ENCODE assay signal across 8 cellular contexts in genomic region chr5:54249210-54250028, GRCh38.
DNase-seq lines count a peak whose midpoint lies in the region; ATAC-seq, FAIRE-seq and TF ChIP-seq lines count a peak whose summit lies in the region.

No MANE protein-coding gene starts in this region.

- H3K9ac ChIP-seq in K562 (ENCODE audit: insufficient read depth in 1 of 2, low read depth in 2 of 2, low read length in 2 of 2): no peak overlapping the region
- no peak overlapping the region for H3K9ac ChIP-seq in endodermal cell (ENCODE audit: extremely low read depth, low read length, poor library complexity, severe bottlenecking)

- H3K27ac Mint-ChIP-seq in natural killer cell: no peak overlapping the region
- H3K27ac Mint-ChIP-seq in natural killer cell treated with Interleukin-12 subunit alpha and Interleukin-12 subunit beta and Interleukin-15 and Interleukin-18, amount 100 ng/mL, for 72 hours: no peak overlapping the region
- no peak overlapping the region for H3K27ac Mint-ChIP-seq in endodermal cell

- H3K4me2 ChIP-seq in K562 (ENCODE audit: insufficient read depth, low read length): no peak overlapping the region

- no TSS peak for BruUV-seq in K562 (replicated peaks; lab: Mats Ljungman, UMichigan)

- DNase-seq in natural killer cell (no peak), NCI-H226 (peak; percentile 66), K562 (ENCODE audit: extremely low read depth in 1 of 4, low spot score in 3 of 4) (peak; percentile 20 to 68 (median 38)), mesenteric fat pad (ENCODE audit: low spot score) (no peak), endodermal cell (no peak)
- DNase-seq in natural killer cell treated with Interleukin-12 subunit alpha and Interleukin-12 subunit beta and Interleukin-15 and Interleukin-18, amount 100 ng/mL, for 72 hours (ENCODE audit: low spot score): no peak
- DNase-seq in stimulated activated CD8-positive, alpha-beta memory T cell treated with anti-CD3 and anti-CD28 coated beads, Interleukin-4, amount 100 ng/mL, for 48 hours: peak; percentile 40

- H3K27me3 ChIP-seq in K562 (ENCODE audit: control insufficient read depth in 2 of 2, insufficient read depth in 2 of 2, low read length in 2 of 2): no peaks in the 10 kb centered on the region
- no peaks in the 10 kb centered on the region for H3K27me3 ChIP-seq in endodermal cell (ENCODE audit: control insufficient read depth, insufficient read depth, low read length, poor library complexity, severe bottlenecking)

- POLR2A ChIA-PET in K562 (lab: Yijun Ruan, JAX): interaction anchor here (1.3 kb wide), 1 partner anchor 61 kb away, joined by 4 read pairs; the partner anchor contains the start of gene ARL15

- no peaks in the 10 kb centered on the region for H3K36me3 Mint-ChIP-seq in natural killer cell
- H3K36me3 Mint-ChIP-seq in natural killer cell treated with Interleukin-12 subunit alpha and Interleukin-12 subunit beta and Interleukin-15 and Interleukin-18, amount 100 ng/mL, for 72 hours: no peaks in the 10 kb centered on the region
- H3K36me3 Mint-ChIP-seq in endodermal cell (ENCODE audit: low read depth): no peaks in the 10 kb centered on the region

- H4K20me1 ChIP-seq in K562 (replicated peaks; ENCODE audit: control insufficient read depth, insufficient read depth, low read length): no peaks in the 10 kb centered on the region

- CTCF ChIA-PET in K562 (lab: Yijun Ruan, JAX; ENCODE audit: low intra/inter-chr PET ratio): interaction anchor here (0.6 kb wide), 1 partner anchor 854 kb away, joined by 4 read pairs; no protein-coding TSS in a partner anchor

- H3K79me2 ChIP-seq in K562 (ENCODE audit: control insufficient read depth, insufficient read depth, low read length): peaks cover 99% of the 10 kb centered on the region

- peak; percentile 72 for FAIRE-seq in K562 (lab: Jason Lieb, UNC)

- H3K9me1 ChIP-seq in K562 (ENCODE audit: control insufficient read depth, insufficient read depth, low read length): no peaks in the 10 kb centered on the region

- TF ChIP-seq CTCF in natural killer cell (IDR thresholded peaks at IDR 0.05) (no peak), K562 (IDR thresholded peaks at IDR 0.05 in 2 of 3, conservative IDR thresholded peaks at IDR 0.05 in 1 of 3; ENCODE audit: insufficient read depth in 2 of 3, low read depth in 1 of 3, low read length in 3 of 3) (no peak), endodermal cell (conservative IDR thresholded peaks at IDR 0.05) (no peak)

- WGBS in K562 (ENCODE audit: insufficient coverage, low coverage, missing lambda C conversion rate): 0% methylated on average over 3 of the region's 4 CpGs
- WGBS in endodermal cell (ENCODE audit: insufficient coverage in 1 of 2, insufficient read length in 1 of 2), 2 experiments: 82 to 83% methylated on average over 4 of the region's 4 CpGs

- H3K27ac ChIP-seq in K562 (ENCODE audit: extremely low read depth, low read depth, low read length): peak overlapping the region; percentile 33; the same call in 1 of the 3 replicates
- no peak overlapping the region for H3K27ac ChIP-seq in endodermal cell (ENCODE audit: low read depth, low read length)

- H2AFZ ChIP-seq in K562 (ENCODE audit: low read depth, low read length): no peak overlapping the region

- H3K4me1 ChIP-seq in K562 (replicated peaks in 1 of 2; ENCODE audit: control insufficient read depth in 2 of 2, insufficient read depth in 2 of 2, low read length in 2 of 2) (peaks cover 8 to 24% of the 10 kb centered on the region in 2 experiments), endodermal cell (ENCODE audit: control insufficient read depth, insufficient read depth, low read length) (peaks cover 2% of the 10 kb centered on the region)

- peak in 2 of 3 donors; percentile 34 to 46 for ATAC-seq in natural killer cell
- ATAC-seq in natural killer cell treated with Interleukin-12 subunit alpha and Interleukin-12 subunit beta and Interleukin-15 and Interleukin-18, amount 100 ng/mL, for 72 hours: no peak
- peak; percentile 66 for ATAC-seq in K562
- no peak for ATAC-seq in HG02870 (IDR thresholded peaks at IDR 0.05; ENCODE audit: unreplicated experiment)

- no peak for TF ChIP-seq RAD21 in K562 (CRISPR knock-in tag; conservative IDR thresholded peaks at IDR 0.05 in 1 of 2, IDR thresholded peaks at IDR 0.05 in 1 of 2)

- intact Hi-C loops in natural killer cell (cut with micrococcal nuclease) (no loop called here), K562 (cut with micrococcal nuclease) (loop anchor here (10.0 kb wide), 1 partner anchor 595 kb away; no protein-coding TSS in a partner anchor)

- no peak overlapping the region for H3K4me3 ChIP-seq in K562
- H3K4me3 ChIP-seq in endodermal cell (ENCODE audit: low read length): no peak overlapping the region

- H3K9me3 Mint-ChIP-seq in natural killer cell (no peaks in the 10 kb centered on the region), endodermal cell (no peaks in the 10 kb centered on the region)
- H3K9me3 Mint-ChIP-seq in natural killer cell treated with Interleukin-12 subunit alpha and Interleukin-12 subunit beta and Interleukin-15 and Interleukin-18, amount 100 ng/mL, for 72 hours: no peaks in the 10 kb centered on the region

- H3K9me3 ChIP-seq in K562 (replicated peaks; ENCODE audit: control insufficient read depth, insufficient read depth, low read depth, low read length): no peaks in the 10 kb centered on the region
- no peaks in the 10 kb centered on the region for H3K9me3 ChIP-seq in endodermal cell (ENCODE audit: control insufficient read depth, low read length)

- TF ChIP-seq POLR2A in K562 (conservative IDR thresholded peaks at IDR 0.05): no peak

- H3K4me3 Mint-ChIP-seq in natural killer cell (no peak overlapping the region), endodermal cell (no peak overlapping the region)
- no peak overlapping the region for H3K4me3 Mint-ChIP-seq in natural killer cell treated with Interleukin-12 subunit alpha and Interleukin-12 subunit beta and Interleukin-15 and Interleukin-18, amount 100 ng/mL, for 72 hours

- in situ Hi-C loops in K562 (cut with MboI): loop anchor here (10.0 to 25.0 kb wide), 2 partner anchors 235 to 613 kb away; no protein-coding TSS in a partner anchor

- H3K4me1 Mint-ChIP-seq in natural killer cell: peaks cover 9 to 14% of the 10 kb centered on the region in 2 donors
- H3K4me1 Mint-ChIP-seq in natural killer cell treated with Interleukin-12 subunit alpha and Interleukin-12 subunit beta and Interleukin-15 and Interleukin-18, amount 100 ng/mL, for 72 hours (ENCODE audit: low read depth in 2 of 2): peaks cover 8 to 11% of the 10 kb centered on the region in 2 donors
- H3K4me1 Mint-ChIP-seq in endodermal cell: peaks cover 20% of the 10 kb centered on the region

- 0 out of 3 replicates have a peak, but pooled peaks cover 4% of the 10 kb centered on the region for H3K36me3 ChIP-seq in K562 (ENCODE audit: control insufficient read depth, insufficient read depth, low read length)
- H3K36me3 ChIP-seq in endodermal cell (ENCODE audit: control insufficient read depth, insufficient read depth, low read length): no peaks in the 10 kb centered on the region

- no peaks in the 10 kb centered on the region for H3K27me3 Mint-ChIP-seq in natural killer cell (ENCODE audit: low read depth in 2 of 2)
- H3K27me3 Mint-ChIP-seq in natural killer cell treated with Interleukin-12 subunit alpha and Interleukin-12 subunit beta and Interleukin-15 and Interleukin-18, amount 100 ng/mL, for 72 hours: no peaks in the 10 kb centered on the region
- no peaks in the 10 kb centered on the region for H3K27me3 Mint-ChIP-seq in endodermal cell (ENCODE audit: insufficient read depth)

- no peak for TF ChIP-seq EP300 in K562 (IDR thresholded peaks at IDR 0.05; ENCODE audit: low read length)

TF ChIP-seq in K562, 482 proteins besides CTCF, POLR2A, EP300 and RAD21 (continues in another document):
- TF ChIP-seq ATF2 (CRISPR knock-in tag; IDR thresholded peaks at IDR 0.05) (no peak), TEAD4 (IDR thresholded peaks at IDR 0.05; ENCODE audit: low read length) (no peak), TEAD4 (CRISPR knock-in tag; IDR thresholded peaks at IDR 0.05; ENCODE audit: borderline replicate concordance) (no peak), SPI1 (IDR thresholded peaks at IDR 0.05; ENCODE audit: borderline replicate concordance, low read depth, low read length) (peak; percentile 40; the same call in 1 of the 2 replicates), HDAC2 (IDR thresholded peaks at IDR 0.05) (no peak), POLR2AphosphoS2 (IDR thresholded peaks at IDR 0.05; ENCODE audit: low read length) (no peak), NCOA6 (IDR thresholded peaks at IDR 0.05) (no peak), PML (IDR thresholded peaks at IDR 0.05; ENCODE audit: low read length) (no peak), JUND (IDR thresholded peaks at IDR 0.05; ENCODE audit: borderline replicate concordance, low read depth, low read length) (no peak), JUND (tag; IDR thresholded peaks at IDR 0.05; ENCODE audit: borderline replicate concordance, low read depth, low read length) (no peak), TAF9B (IDR thresholded peaks at IDR 0.05; ENCODE audit: partially characterized antibody) (peak; percentile 16), ZNF384 (IDR thresholded peaks at IDR 0.05; ENCODE audit: low read depth, low read length) (peak; percentile 66), SMAD1 (IDR thresholded peaks at IDR 0.05; ENCODE audit: low read depth, low read length, partially characterized antibody) (peak; percentile 72), ZBTB43 (CRISPR knock-in tag; IDR thresholded peaks at IDR 0.05) (no peak), OTX1 (CRISPR knock-in tag; IDR thresholded peaks at IDR 0.05) (no peak)

Comparison
In these comparisons a context has a peak if more than half of its experiments do, and no peak if none do; other contexts are left out.
1. ATAC-seq: peak in natural killer cell (2 of 3) and K562 (single experiment); none in natural killer cell treated with Interleukin-12 subunit alpha and Interleukin-12 subunit beta and Interleukin-15 and Interleukin-18, amount 100 ng/mL, for 72 hours (0 of 2) and HG02870 (single experiment).
2. DNase-seq: peak in NCI-H226 (single experiment), K562 (4 of 4) and stimulated activated CD8-positive, alpha-beta memory T cell treated with anti-CD3 and anti-CD28 coated beads, Interleukin-4, amount 100 ng/mL, for 48 hours (single experiment); none in natural killer cell (single experiment), natural killer cell treated with Interleukin-12 subunit alpha and Interleukin-12 subunit beta and Interleukin-15 and Interleukin-18, amount 100 ng/mL, for 72 hours (single experiment), mesenteric fat pad (single experiment) and endodermal cell (single experiment).